In genomic region chr1:93463960-93464359, GRCh38 we compare ENCODE assay signal across 20 cellular contexts. TPM values are rescaled to one million over a fixed set of nuclear protein-coding genes. Genes with fewer than 3 reads are reported as not detected.
DNase-seq lines count a peak whose midpoint lies in the region; ATAC-seq and TF ChIP-seq lines count a peak whose summit lies in the region.
"Had no signal": no experiment of that assay in that cellular context is flagged by ENCODE, and none has a peak within 500 bp of the region (broad histone marks: within the 10 kb centered on the region; RNA-seq: fewer than 3 reads in every experiment).

No MANE protein-coding gene starts in this region.

- H4K91ac ChIP-seq in mesenchymal stem cell (ENCODE audit: low read length), result no peak overlapping the region

- no peaks in the 10 kb centered on the region for H3K36me3 Mint-ChIP-seq in activated T-helper 17 cell treated with anti-CD3 and anti-CD28 coated beads, Interleukin-2, amount 50 U/mL, for 72 hours (ENCODE audit: low read depth)

- H4K8ac ChIP-seq in mesenchymal stem cell (ENCODE audit: low read length), result no peak overlapping the region

- DNase-seq in MM.1S (peak; percentile 48), fibroblast of lung (ENCODE audit: low read depth in 2 of 2) (peak; percentile 21 to 23), AG08395 (ENCODE audit: low spot score) (no peak), mesenchymal stem cell (no peak), NOMO-1 (lab: John Stamatoyannopoulos, UW; ENCODE audit: unreplicated experiment in 2 of 2) (no peak)
- DNase-seq: GDM1, H7, HFFc6, Kasumi-1, MG63, NCI-H1092, NCI-H1436 treated with DMSO at 0.1 percent for 48 hours, NCI-H2029 treated with DMSO at 0.1 percent for 48 hours, NCI-H2171, NCI-H446, NCI-H526 treated with DMSO at 0.1 percent for 48 hours, PC-3 had no signal

- H3K4ac ChIP-seq in mesenchymal stem cell (ENCODE audit: low read depth in 1 of 2, low read length in 2 of 2), result no peak overlapping the region

- H3K79me1 ChIP-seq in mesenchymal stem cell (replicated peaks; ENCODE audit: low read length, poor library complexity, severe bottlenecking), result peaks cover 13% of the 10 kb centered on the region

- H3K4me3 ChIP-seq in MM.1S (ENCODE audit: low read length) (no peak overlapping the region), fibroblast of lung (replicated peaks in 1 of 4; ENCODE audit: control extremely low read depth in 1 of 4, insufficient read depth in 1 of 4, low read depth in 3 of 4, low read length in 4 of 4) (no peak overlapping the region), mesenchymal stem cell (ENCODE audit: insufficient read depth in 1 of 2, low read depth in 1 of 2, low read length in 2 of 2) (no peak overlapping the region)
- H3K4me3 ChIP-seq: MG63 had no signal

- H2AFZ ChIP-seq in MM.1S (ENCODE audit: low read length), result no peak overlapping the region
- no peak overlapping the region for H2AFZ ChIP-seq in fibroblast of lung (ENCODE audit: low read length)
- H2AFZ ChIP-seq in mesenchymal stem cell (ENCODE audit: low read depth, low read length), result no peak overlapping the region

- no peak overlapping the region for H2BK5ac ChIP-seq in mesenchymal stem cell (ENCODE audit: low read depth, low read length, poor library complexity, severe bottlenecking)

- ATAC-seq in activated T-helper 17 cell treated with anti-CD3 and anti-CD28 coated beads, Interleukin-2, amount 50 U/mL, for 72 hours (replicated peaks), result peak; percentile 26
- ATAC-seq in HG02970 (IDR thresholded peaks at IDR 0.05; ENCODE audit: low FRiP score, unreplicated experiment), result no peak
- ATAC-seq: PC-3 had no signal

- H3K4me1 ChIP-seq in MM.1S (ENCODE audit: low read length) (peaks cover 7% of the 10 kb centered on the region), fibroblast of lung (ENCODE audit: control insufficient read depth, extremely low read depth, insufficient read depth, low read length) (no peaks in the 10 kb centered on the region), mesenchymal stem cell (ENCODE audit: control insufficient read depth, insufficient read depth, low read depth, low read length) (peaks cover 1% of the 10 kb centered on the region)

- peak overlapping the region; percentile 9; the same call in 1 of the 2 replicates for H3K27ac ChIP-seq in MM.1S (ENCODE audit: low read length)
- H3K27ac ChIP-seq in fibroblast of lung (ENCODE audit: insufficient read depth, low read length), result no peak overlapping the region
- H3K27ac ChIP-seq in mesenchymal stem cell (ENCODE audit: low read length, poor library complexity, severe bottlenecking), result no peak overlapping the region

- peak overlapping the region; percentile 43; the same call in 1 of the 2 replicates for H3K4me2 ChIP-seq in MM.1S (ENCODE audit: low read depth, low read length)
- H3K4me2 ChIP-seq in fibroblast of lung (ENCODE audit: extremely low read depth, insufficient read depth, low read length), result no peak overlapping the region
- no peak overlapping the region for H3K4me2 ChIP-seq in mesenchymal stem cell (ENCODE audit: low read length, poor library complexity, severe bottlenecking)

- no peak overlapping the region for H3K14ac ChIP-seq in mesenchymal stem cell (ENCODE audit: low read length in 2 of 2)

- no peak overlapping the region for H2BK12ac ChIP-seq in mesenchymal stem cell (ENCODE audit: low read length in 2 of 2)

- H2BK120ac ChIP-seq in mesenchymal stem cell (ENCODE audit: low read depth, low read length), result no peak overlapping the region

- peaks cover 5% of the 10 kb centered on the region for H3K4me1 Mint-ChIP-seq in activated T-helper 17 cell treated with anti-CD3 and anti-CD28 coated beads, Interleukin-2, amount 50 U/mL, for 72 hours
- H3K4me1 Mint-ChIP-seq: B cell had no signal

- H3F3A ChIP-seq in MM.1S (ENCODE audit: insufficient read depth, low read length), result peaks cover 4% of the 10 kb centered on the region; the same call in 1 of the 2 replicates

- no peak for TF ChIP-seq CTCF in MM.1S (IDR thresholded peaks at IDR 0.05; ENCODE audit: low read length)
- TF ChIP-seq CTCF in fibroblast of lung (conservative IDR thresholded peaks at IDR 0.05 in 1 of 2, IDR thresholded peaks at IDR 0.05 in 1 of 2; ENCODE audit: low read depth in 1 of 2, low read length in 2 of 2), result no peak

- no peak overlapping the region for H3K23ac ChIP-seq in mesenchymal stem cell (ENCODE audit: low read length in 2 of 2)

- H3K9me3 ChIP-seq in MM.1S (replicated peaks; ENCODE audit: insufficient read depth, low read length) (no peaks in the 10 kb centered on the region), fibroblast of lung (ENCODE audit: control insufficient read depth, insufficient read depth, low read depth, low read length) (no peaks in the 10 kb centered on the region), mesenchymal stem cell (ENCODE audit: control insufficient read depth, low read length) (peaks cover 7% of the 10 kb centered on the region)

- no peaks in the 10 kb centered on the region for H4K20me1 ChIP-seq in MM.1S (ENCODE audit: insufficient read depth, low read length)
- H4K20me1 ChIP-seq in fibroblast of lung (ENCODE audit: control insufficient read depth, extremely low read depth, insufficient read depth, low read length), result no peaks in the 10 kb centered on the region

- H3K9me2 ChIP-seq in MM.1S (replicated peaks; ENCODE audit: insufficient read depth, low read length), result no peaks in the 10 kb centered on the region

- H2AK5ac ChIP-seq in mesenchymal stem cell (ENCODE audit: low read length, severe bottlenecking), result no peak overlapping the region

- no peaks in the 10 kb centered on the region for H3K27me3 Mint-ChIP-seq in activated T-helper 17 cell treated with anti-CD3 and anti-CD28 coated beads, Interleukin-2, amount 50 U/mL, for 72 hours
- H3K27me3 Mint-ChIP-seq: B cell had no signal

- H3K9ac ChIP-seq in MM.1S (ENCODE audit: low read length), result no peak overlapping the region
- no peak overlapping the region for H3K9ac ChIP-seq in fibroblast of lung (ENCODE audit: insufficient read depth, low read length)
- no peak overlapping the region for H3K9ac ChIP-seq in mesenchymal stem cell (ENCODE audit: low read length)

- no peaks in the 10 kb centered on the region for H3K9me3 Mint-ChIP-seq in activated T-helper 17 cell treated with anti-CD3 and anti-CD28 coated beads, Interleukin-2, amount 50 U/mL, for 72 hours

- H2BK15ac ChIP-seq in mesenchymal stem cell (ENCODE audit: low read depth, poor library complexity, severe bottlenecking), result no peak overlapping the region

- H3K4me3 Mint-ChIP-seq in activated T-helper 17 cell treated with anti-CD3 and anti-CD28 coated beads, Interleukin-2, amount 50 U/mL, for 72 hours, result no peak overlapping the region
- H3K4me3 Mint-ChIP-seq: B cell, HFFc6 had no signal

- H3K36me3 ChIP-seq in MM.1S (replicated peaks; ENCODE audit: insufficient read depth, low read length), result no peaks in the 10 kb centered on the region
- no peaks in the 10 kb centered on the region for H3K36me3 ChIP-seq in fibroblast of lung (ENCODE audit: control insufficient read depth, insufficient read depth, low read length)
- H3K36me3 ChIP-seq in mesenchymal stem cell (ENCODE audit: control insufficient read depth in 1 of 2, insufficient read depth in 2 of 2, low read depth in 1 of 2, low read length in 2 of 2), result no peaks in the 10 kb centered on the region
- H3K36me3 ChIP-seq: MG63 had no signal

- no peaks in the 10 kb centered on the region for H3K27me3 ChIP-seq in MM.1S (replicated peaks; ENCODE audit: insufficient read depth, low read length)
- no peaks in the 10 kb centered on the region for H3K27me3 ChIP-seq in fibroblast of lung (ENCODE audit: control insufficient read depth, insufficient read depth, low read length)
- no peaks in the 10 kb centered on the region for H3K27me3 ChIP-seq in mesenchymal stem cell (ENCODE audit: control insufficient read depth in 1 of 2, insufficient read depth in 1 of 2, low read length in 2 of 2)
- H3K27me3 ChIP-seq: MG63 had no signal

- peak overlapping the region; percentile 4 for H3K27ac Mint-ChIP-seq in activated T-helper 17 cell treated with anti-CD3 and anti-CD28 coated beads, Interleukin-2, amount 50 U/mL, for 72 hours
- H3K27ac Mint-ChIP-seq: B cell, HFFc6 had no signal

- H3K79me2 ChIP-seq in MM.1S (ENCODE audit: low read length), result no peaks in the 10 kb centered on the region
- no peaks in the 10 kb centered on the region for H3K79me2 ChIP-seq in fibroblast of lung (ENCODE audit: control insufficient read depth, insufficient read depth, low read length)

- H3K18ac ChIP-seq in mesenchymal stem cell (ENCODE audit: low read depth in 1 of 2, low read length in 2 of 2), result no peak overlapping the region

- WGBS in mesenchymal stem cell, result no CpG with 5 or more reads among the region's 1 CpG

RNA-seq across cellular contexts. Expression of gene FNBP1L, which starts 16.0 kb away (rescaled TPM):
- total RNA-seq in activated T-helper 17 cell treated with anti-CD3 and anti-CD28 coated beads, Interleukin-2, amount 50 U/mL, for 72 hours, result 1 to 10 TPM; 1.8 to 2.2 TPM
- 3.0 and 11.6 TPM in 2 replicates for total RNA-seq in fibroblast of lung
- 4.1 and 8.7 TPM in 2 replicates for polyA plus RNA-seq in fibroblast of lung
- 2.8 and 5.5 TPM in 2 replicates for polyA plus RNA-seq in fibroblast of lung (2012)
- 2.0 TPM in 1 of 2 replicates, not detected in the other for polyA minus RNA-seq in fibroblast of lung (ENCODE audit: low replicate concordance)
- polyA plus RNA-seq in mesenchymal stem cell (2013, experiment 1 of 2), result 20.3 TPM
- polyA plus RNA-seq in mesenchymal stem cell (2013, experiment 2 of 2), result 20.5 TPM

Comparison
In these comparisons a context has a peak if more than half of its experiments do, and no peak if none do; other contexts are left out.
1. DNase-seq: peak in MM.1S (single experiment) and fibroblast of lung (2 of 2); none in AG08395 (single experiment), mesenchymal stem cell (single experiment) and NOMO-1 (0 of 2).